In the genomic region with DNA sequence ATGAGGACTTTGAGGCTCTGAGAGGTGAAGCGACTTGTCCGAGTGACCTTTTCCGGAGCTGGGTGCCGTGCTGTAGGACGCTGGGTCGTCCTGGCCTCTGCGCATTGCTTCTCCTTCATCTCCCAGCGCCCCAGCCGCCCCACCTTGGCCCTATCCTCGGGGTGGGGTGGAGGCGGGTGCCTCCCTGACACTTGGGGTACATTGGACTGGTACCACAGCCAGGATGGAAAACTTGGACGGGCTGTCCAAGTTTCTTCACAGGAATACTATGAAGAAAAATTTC, we compare ENCODE assay signal across 9 cellular contexts.
DNase-seq lines count a peak whose midpoint lies in the region; ATAC-seq and TF ChIP-seq lines count a peak whose summit lies in the region.
"Had no signal": no experiment of that assay in that cellular context is flagged by ENCODE, and none has a peak within 500 bp of the region (broad histone marks: within the 10 kb centered on the region; RNA-seq: fewer than 3 reads in every experiment).

No MANE protein-coding gene starts in this region.

- peaks cover 40% of the 10 kb centered on the region for H4K20me1 ChIP-seq in GM23338 (replicated peaks; ENCODE audit: insufficient read depth)

- peaks cover 26% of the 10 kb centered on the region for H3K4me1 Mint-ChIP-seq in GM23338
- peaks cover 6% of the 10 kb centered on the region for H3K4me1 Mint-ChIP-seq in activated B cell treated with CpG ODN at 0.5 μM for 24 hours

- H3K9ac ChIP-seq in skeletal muscle satellite cell (ENCODE audit: low read depth, low read length), result peak overlapping the region; percentile 83

- intact Hi-C loops in activated B cell treated with CpG ODN at 0.5 μM for 24 hours (cut with micrococcal nuclease) (loop anchor here (5.0 kb wide), 2 partner anchors 780 to 1055 kb away; a partner anchor contains a TSS), A673 (cut with micrococcal nuclease; ENCODE audit: unreplicated experiment) (no loop called here)

- H3F3A ChIP-seq in GM23338 (replicated peaks; ENCODE audit: low read depth), result peaks cover 7% of the 10 kb centered on the region

- H3K4me1 ChIP-seq in GM23338 (ENCODE audit: insufficient read depth) (peaks cover 46% of the 10 kb centered on the region), skeletal muscle satellite cell (ENCODE audit: control insufficient read depth, insufficient read depth, low read length) (peaks cover 11% of the 10 kb centered on the region), A673 (ENCODE audit: insufficient read depth, low read length, poor library complexity, severe bottlenecking) (peaks cover 12% of the 10 kb centered on the region)

- CTCF ChIA-PET in activated B cell treated with CpG ODN at 0.5 μM for 24 hours (lab: Charles Lee) (no interaction called here), A673 (lab: Charles Lee) (no interaction called here)

- H3K27ac ChIP-seq in GM23338 (ENCODE audit: low read depth) (peak overlapping the region; percentile 96; the same call in 1 of the 2 replicates), A673 (ENCODE audit: low read depth, low read length, poor library complexity, severe bottlenecking) (no peak overlapping the region)

- ATAC-seq in GM23338 (0 out of 3 replicates have a peak, but pooled peaks have one; percentile 1), activated B cell treated with CpG ODN at 0.5 μM for 24 hours (ENCODE audit: low read depth) (no peak)

- H3K9me3 ChIP-seq in skeletal muscle satellite cell (replicated peaks; ENCODE audit: low read length) (no peaks in the 10 kb centered on the region), A673 (ENCODE audit: low read depth, low read length, poor library complexity, severe bottlenecking) (no peaks in the 10 kb centered on the region)

- no peak for DNase-seq in GM23338 (ENCODE audit: low spot score)
- no peak for DNase-seq in activated B cell treated with CpG ODN at 0.5 μM for 24 hours
- DNase-seq in glomerular visceral epithelial cell (ENCODE audit: extremely low spot score), result peak; percentile 12
- no peak for DNase-seq in HUDEP-2 (lab: John Stamatoyannopoulos, UW; ENCODE audit: unreplicated experiment in 76 of 76)
- DNase-seq in amniotic stem cell (lab: John Stamatoyannopoulos, UW), result no peak
- no peak for DNase-seq in NCI-H1092 (lab: John Stamatoyannopoulos, UW)
- DNase-seq in A673 (ENCODE audit: low spot score), result no peak
- DNase-seq: stimulated activated CD4-positive, alpha-beta T cell treated with anti-CD3 and anti-CD28 coated beads, Interleukin-2, amount 100 ng/mL, for 48 hours had no signal

- H3K36me3 ChIP-seq in GM23338 (ENCODE audit: insufficient read depth) (no peaks in the 10 kb centered on the region; the same call in 1 of the 2 replicates), skeletal muscle satellite cell (ENCODE audit: insufficient read depth, low read length) (no peaks in the 10 kb centered on the region), A673 (ENCODE audit: insufficient read depth, low read length, poor library complexity, severe bottlenecking) (no peaks in the 10 kb centered on the region)

- H2AFZ ChIP-seq in GM23338, result peak overlapping the region; percentile 85; the same call in 1 of the 2 replicates

- TF ChIP-seq CTCF in GM23338 (conservative IDR thresholded peaks at IDR 0.05; ENCODE audit: low read depth in 2 of 2) (no peak), activated B cell treated with CpG ODN at 0.5 μM for 24 hours (IDR thresholded peaks at IDR 0.05) (no peak), A673 (conservative IDR thresholded peaks at IDR 0.05; ENCODE audit: low read depth, low read length) (no peak)

- H3K36me3 Mint-ChIP-seq in GM23338 (ENCODE audit: low read depth) (peaks cover 20% of the 10 kb centered on the region), activated B cell treated with CpG ODN at 0.5 μM for 24 hours (ENCODE audit: low read depth) (no peaks in the 10 kb centered on the region)

- H3K9me2 ChIP-seq in GM23338 (ENCODE audit: insufficient read depth), result no peaks in the 10 kb centered on the region

- peak overlapping the region; percentile 99 for H3K4me3 ChIP-seq in GM23338
- H3K4me3 ChIP-seq in skeletal muscle satellite cell (ENCODE audit: low read length), result peak overlapping the region; percentile 85
- no peak overlapping the region for H3K4me3 ChIP-seq in A673 (ENCODE audit: low read depth, low read length, poor library complexity, severe bottlenecking)

- H3K27me3 Mint-ChIP-seq in GM23338 (ENCODE audit: insufficient read depth, low read depth, poor library complexity) (peaks cover 5% of the 10 kb centered on the region), activated B cell treated with CpG ODN at 0.5 μM for 24 hours (no peaks in the 10 kb centered on the region)

- H3K27me3 ChIP-seq in GM23338 (ENCODE audit: insufficient read depth) (peaks cover 5% of the 10 kb centered on the region; the same call in 1 of the 2 replicates), skeletal muscle satellite cell (ENCODE audit: control insufficient read depth, insufficient read depth, low read length) (no peaks in the 10 kb centered on the region), A673 (replicated peaks; ENCODE audit: insufficient read depth, low read depth, low read length, poor library complexity) (peaks cover 23% of the 10 kb centered on the region)

- POLR2A ChIA-PET in activated B cell treated with CpG ODN at 0.5 μM for 24 hours (lab: Charles Lee), result no interaction called here
- POLR2A ChIA-PET in A673 (lab: Charles Lee; ENCODE audit: low non-redundant PET), result no interaction called here

- H3K4me3 Mint-ChIP-seq in GM23338 (no peak overlapping the region; the same call in 1 of the 3 replicates), activated B cell treated with CpG ODN at 0.5 μM for 24 hours (peak overlapping the region; percentile 85)

- no peaks in the 10 kb centered on the region; the same call in 2 of the 3 replicates for H3K9me3 Mint-ChIP-seq in GM23338
- no peaks in the 10 kb centered on the region for H3K9me3 Mint-ChIP-seq in activated B cell treated with CpG ODN at 0.5 μM for 24 hours

- BruUV-seq in A673 (replicated peaks; lab: Mats Ljungman, UMichigan), result no TSS peak

- peaks cover 54% of the 10 kb centered on the region for H3K79me2 ChIP-seq in GM23338 (replicated peaks; ENCODE audit: insufficient read depth)

- peak overlapping the region; percentile 94 for H3K27ac Mint-ChIP-seq in GM23338
- no peak overlapping the region for H3K27ac Mint-ChIP-seq in activated B cell treated with CpG ODN at 0.5 μM for 24 hours

- H3K4me2 ChIP-seq in GM23338, result peak overlapping the region; percentile 100
- H3K4me2 ChIP-seq in skeletal muscle satellite cell (ENCODE audit: low read length), result peak overlapping the region; percentile 99

TF ChIP-seq in GM23338, 12 proteins besides CTCF, POLR2A, EP300 and RAD21 (continues in another document):
- no peak for TF ChIP-seq STAT1 (IDR thresholded peaks at IDR 0.05; ENCODE audit: unreplicated experiment)
- no peak for TF ChIP-seq EZH2 (IDR thresholded peaks at IDR 0.05; ENCODE audit: low read depth, unreplicated experiment)
- no peak for TF ChIP-seq NANOG (IDR thresholded peaks at IDR 0.05; ENCODE audit: borderline replicate concordance)
- TF ChIP-seq ZNF114 (CRISPR knock-in tag; IDR thresholded peaks at IDR 0.05), result no peak
- TF ChIP-seq, protein P1, sequence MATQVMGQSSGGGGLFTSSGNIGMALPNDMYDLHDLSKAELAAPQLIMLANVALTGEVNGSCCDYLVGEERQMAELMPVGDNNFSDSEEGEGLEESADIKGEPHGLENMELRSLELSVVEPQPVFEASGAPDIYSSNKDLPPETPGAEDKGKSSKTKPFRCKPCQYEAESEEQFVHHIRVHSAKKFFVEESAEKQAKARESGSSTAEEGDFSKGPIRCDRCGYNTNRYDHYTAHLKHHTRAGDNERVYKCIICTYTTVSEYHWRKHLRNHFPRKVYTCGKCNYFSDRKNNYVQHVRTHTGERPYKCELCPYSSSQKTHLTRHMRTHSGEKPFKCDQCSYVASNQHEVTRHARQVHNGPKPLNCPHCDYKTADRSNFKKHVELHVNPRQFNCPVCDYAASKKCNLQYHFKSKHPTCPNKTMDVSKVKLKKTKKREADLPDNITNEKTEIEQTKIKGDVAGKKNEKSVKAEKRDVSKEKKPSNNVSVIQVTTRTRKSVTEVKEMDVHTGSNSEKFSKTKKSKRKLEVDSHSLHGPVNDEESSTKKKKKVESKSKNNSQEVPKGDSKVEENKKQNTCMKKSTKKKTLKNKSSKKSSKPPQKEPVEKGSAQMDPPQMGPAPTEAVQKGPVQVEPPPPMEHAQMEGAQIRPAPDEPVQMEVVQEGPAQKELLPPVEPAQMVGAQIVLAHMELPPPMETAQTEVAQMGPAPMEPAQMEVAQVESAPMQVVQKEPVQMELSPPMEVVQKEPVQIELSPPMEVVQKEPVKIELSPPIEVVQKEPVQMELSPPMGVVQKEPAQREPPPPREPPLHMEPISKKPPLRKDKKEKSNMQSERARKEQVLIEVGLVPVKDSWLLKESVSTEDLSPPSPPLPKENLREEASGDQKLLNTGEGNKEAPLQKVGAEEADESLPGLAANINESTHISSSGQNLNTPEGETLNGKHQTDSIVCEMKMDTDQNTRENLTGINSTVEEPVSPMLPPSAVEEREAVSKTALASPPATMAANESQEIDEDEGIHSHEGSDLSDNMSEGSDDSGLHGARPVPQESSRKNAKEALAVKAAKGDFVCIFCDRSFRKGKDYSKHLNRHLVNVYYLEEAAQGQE (IDR thresholded peaks at IDR 0.05; ENCODE audit: unreplicated experiment), result no peak
- TF ChIP-seq CREB1 (CRISPR knock-in tag; IDR thresholded peaks at IDR 0.05; ENCODE audit: low read depth), result no peak
- no peak for TF ChIP-seq JUNB (IDR thresholded peaks at IDR 0.05; ENCODE audit: unreplicated experiment)
- no peak for TF ChIP-seq POLR2AphosphoS5 (IDR thresholded peaks at IDR 0.05; ENCODE audit: low read depth)
- TF ChIP-seq, protein P2, sequence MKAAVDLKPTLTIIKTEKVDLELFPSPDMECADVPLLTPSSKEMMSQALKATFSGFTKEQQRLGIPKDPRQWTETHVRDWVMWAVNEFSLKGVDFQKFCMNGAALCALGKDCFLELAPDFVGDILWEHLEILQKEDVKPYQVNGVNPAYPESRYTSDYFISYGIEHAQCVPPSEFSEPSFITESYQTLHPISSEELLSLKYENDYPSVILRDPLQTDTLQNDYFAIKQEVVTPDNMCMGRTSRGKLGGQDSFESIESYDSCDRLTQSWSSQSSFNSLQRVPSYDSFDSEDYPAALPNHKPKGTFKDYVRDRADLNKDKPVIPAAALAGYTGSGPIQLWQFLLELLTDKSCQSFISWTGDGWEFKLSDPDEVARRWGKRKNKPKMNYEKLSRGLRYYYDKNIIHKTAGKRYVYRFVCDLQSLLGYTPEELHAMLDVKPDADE (IDR thresholded peaks at IDR 0.05), result no peak
- no peak for TF ChIP-seq ZNF331 (CRISPR knock-in tag; IDR thresholded peaks at IDR 0.05; ENCODE audit: low read depth)
- no peak for TF ChIP-seq EZH2phosphoT487 (IDR thresholded peaks at IDR 0.05; ENCODE audit: unreplicated experiment)
